In genomic region chr12:15180975-15181683, GRCh38 we compare ENCODE assay signal across 1 cellular context.
TF ChIP-seq lines count a peak whose summit lies in the region.

No MANE protein-coding gene starts in this region.

TF ChIP-seq in HepG2, 621 proteins besides CTCF, POLR2A, EP300 and RAD21:
- TF ChIP-seq ZNF136 (CRISPR knock-in tag; IDR thresholded peaks at IDR 0.05; ENCODE audit: low read depth) (no peak), HOXD1 (CRISPR knock-in tag; IDR thresholded peaks at IDR 0.05) (no peak), ZNF280D (CRISPR knock-in tag; IDR thresholded peaks at IDR 0.05) (no peak), ZNF343 (CRISPR knock-in tag; IDR thresholded peaks at IDR 0.05) (no peak), ZNF546 (CRISPR knock-in tag; conservative IDR thresholded peaks at IDR 0.05) (no peak)
- TF ChIP-seq, protein P1, sequence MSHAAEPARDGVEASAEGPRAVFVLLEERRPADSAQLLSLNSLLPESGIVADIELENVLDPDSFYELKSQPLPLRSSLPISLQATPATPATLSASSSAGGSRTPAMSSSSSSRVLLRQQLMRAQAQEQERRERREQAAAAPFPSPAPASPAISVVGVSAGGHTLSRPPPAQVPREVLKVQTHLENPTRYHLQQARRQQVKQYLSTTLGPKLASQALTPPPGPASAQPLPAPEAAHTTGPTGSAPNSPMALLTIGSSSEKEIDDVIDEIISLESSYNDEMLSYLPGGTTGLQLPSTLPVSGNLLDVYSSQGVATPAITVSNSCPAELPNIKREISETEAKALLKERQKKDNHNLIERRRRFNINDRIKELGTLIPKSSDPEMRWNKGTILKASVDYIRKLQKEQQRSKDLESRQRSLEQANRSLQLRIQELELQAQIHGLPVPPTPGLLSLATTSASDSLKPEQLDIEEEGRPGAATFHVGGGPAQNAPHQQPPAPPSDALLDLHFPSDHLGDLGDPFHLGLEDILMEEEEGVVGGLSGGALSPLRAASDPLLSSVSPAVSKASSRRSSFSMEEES (CRISPR knock-in tag; IDR thresholded peaks at IDR 0.05): no peak
TF ChIP-seq in HepG2: peak in this region for 0.
